8 cellular contexts compared by ENCODE assay signal in genomic region chr6:26596579-26597388, GRCh38. TPM values are rescaled to one million over a fixed set of nuclear protein-coding genes. Genes with fewer than 3 reads are reported as not detected.
DNase-seq lines count a peak whose midpoint lies in the region; ATAC-seq and TF ChIP-seq lines count a peak whose summit lies in the region.

Gene ABT1 (plus strand): TSS chr6:26596953. CDS start chr6:26596983, 30 bp downstream.

- peak; percentile 86 for TF ChIP-seq POLR2A in GM18951 (IDR thresholded peaks at IDR 0.05; ENCODE audit: extremely low read depth, insufficient read depth, insufficient read length)

- no peaks in the 10 kb centered on the region for H3K9me3 Mint-ChIP-seq in WTC11

- no peaks in the 10 kb centered on the region for H4K20me1 ChIP-seq in smooth muscle cell (ENCODE audit: low read depth)

- peak within 1 kb of the TSS; percentile 99 for H3K4me3 ChIP-seq in smooth muscle cell

- peaks cover 11% of the 10 kb centered on the region for H3K4me1 Mint-ChIP-seq in WTC11

- CTCF ChIA-PET in WTC11 (lab: Charles Lee): interaction anchor here (1.0 to 5.7 kb wide), 4 partner anchors 22 to 530 kb away, joined by 3 to 181 read pairs (median 36); no protein-coding TSS in a partner anchor

- ATAC-seq in HG03175 (IDR thresholded peaks at IDR 0.05; ENCODE audit: unreplicated experiment) (peak; percentile 82), WTC11 (peak; percentile 75)

- H3K27ac ChIP-seq in caudate nucleus (ENCODE audit: low read depth, low read length) (peak within 1 kb of the TSS; percentile 82), smooth muscle cell (ENCODE audit: low read depth) (peak within 1 kb of the TSS; percentile 77)

- H3K79me2 ChIP-seq in smooth muscle cell (ENCODE audit: low read depth): peaks cover 17% of the 10 kb centered on the region

- POLR2A ChIA-PET in WTC11 (lab: Charles Lee): interaction anchor here (1.3 kb wide), 1 partner anchor 536 kb away, joined by 4 read pairs; a partner anchor contains a TSS

- H2AFZ ChIP-seq in smooth muscle cell (ENCODE audit: low read depth): peak within 1 kb of the TSS; percentile 96

- H3K9ac ChIP-seq in smooth muscle cell (ENCODE audit: low read depth): peak within 1 kb of the TSS; percentile 96

- H3K27me3 Mint-ChIP-seq in WTC11 (ENCODE audit: low read depth): peaks cover 9% of the 10 kb centered on the region; the same call in 1 of the 2 replicates

- WGBS in smooth muscle cell (ENCODE audit: low lambda C conversion rate): under 1% methylated on average over 51 of the region's 51 CpGs

- no peaks in the 10 kb centered on the region for H3F3A ChIP-seq in smooth muscle cell (ENCODE audit: low read depth)

- H3K4me2 ChIP-seq in smooth muscle cell: peak within 1 kb of the TSS; percentile 100

- in situ Hi-C loops in GM18951 (cut with MboI; ENCODE audit: low sequenced_read_pairs, unreplicated experiment): no loop called here

- peaks cover 14% of the 10 kb centered on the region for H3K36me3 Mint-ChIP-seq in WTC11

- TF ChIP-seq CTCF in WTC11 (IDR thresholded peaks at IDR 0.05): no peak
- no peak for TF ChIP-seq CTCF in smooth muscle cell (IDR thresholded peaks at IDR 0.05; ENCODE audit: borderline replicate concordance, insufficient read depth, poor library complexity, severe bottlenecking)

- no peaks in the 10 kb centered on the region for H3K36me3 ChIP-seq in smooth muscle cell (ENCODE audit: low read depth)

- H3K9me3 ChIP-seq in smooth muscle cell (replicated peaks; ENCODE audit: low read depth): no peaks in the 10 kb centered on the region

- H3K4me3 Mint-ChIP-seq in WTC11: no peak within 1 kb of the TSS

- DNase-seq in AG08395 (ENCODE audit: low spot score) (peak; percentile 98), NCI-H226 (peak; percentile 96), WTC11 (ENCODE audit: low spot score) (peak; percentile 99), caudate nucleus (lab: John Stamatoyannopoulos, UW) (peak; percentile 67 to 99 (median 96)), iPS-NIHi7 (ENCODE audit: extremely low spot score) (peak; percentile 96), smooth muscle cell (lab: John Stamatoyannopoulos, UW; ENCODE audit: unreplicated experiment) (peak; percentile 89)

- H3K4me1 ChIP-seq in smooth muscle cell (ENCODE audit: low read depth): peaks cover 8% of the 10 kb centered on the region

- no peaks in the 10 kb centered on the region for H3K27me3 ChIP-seq in smooth muscle cell (ENCODE audit: low read depth)

- H3K27ac Mint-ChIP-seq in WTC11: no peak within 1 kb of the TSS

TF ChIP-seq in WTC11, 78 proteins besides CTCF, POLR2A, EP300 and RAD21 (continues in another document):
- TF ChIP-seq ETV6 (CRISPR knock-in tag; IDR thresholded peaks at IDR 0.05): peak; percentile 100
- peak; percentile 88; the same call in 1 of the 2 replicates for TF ChIP-seq FOXP4 (CRISPR knock-in tag; IDR thresholded peaks at IDR 0.05)
- peak; percentile 85 for TF ChIP-seq NFE2L1 (CRISPR knock-in tag; IDR thresholded peaks at IDR 0.05)
- peak; percentile 90 for TF ChIP-seq ZNF232 (CRISPR knock-in tag; IDR thresholded peaks at IDR 0.05)
- TF ChIP-seq GABPB1 (CRISPR knock-in tag; IDR thresholded peaks at IDR 0.05): peak; percentile 89
- peak; percentile 89 for TF ChIP-seq MAX (CRISPR knock-in tag; IDR thresholded peaks at IDR 0.05)
- no peak for TF ChIP-seq JAZF1 (CRISPR knock-in tag; IDR thresholded peaks at IDR 0.05)
- TF ChIP-seq GTF2I (CRISPR knock-in tag; conservative IDR thresholded peaks at IDR 0.05): no peak
- TF ChIP-seq ZNF121 (CRISPR knock-in tag; IDR thresholded peaks at IDR 0.05): peak; percentile 100
- TF ChIP-seq SMAD4 (CRISPR knock-in tag; IDR thresholded peaks at IDR 0.05): no peak
- no peak for TF ChIP-seq NR3C1 (CRISPR knock-in tag; conservative IDR thresholded peaks at IDR 0.05; ENCODE audit: low read depth)
- peak; percentile 99 for TF ChIP-seq SP1 (CRISPR knock-in tag; conservative IDR thresholded peaks at IDR 0.05)
- no peak for TF ChIP-seq MXD4 (CRISPR knock-in tag; IDR thresholded peaks at IDR 0.05; ENCODE audit: borderline replicate concordance)
- TF ChIP-seq FOXK1 (CRISPR knock-in tag; IDR thresholded peaks at IDR 0.05): peak; percentile 100
- peak; percentile 69; the same call in 1 of the 2 replicates for TF ChIP-seq SMAD3 (CRISPR knock-in tag; IDR thresholded peaks at IDR 0.05; ENCODE audit: borderline replicate concordance)
- no peak for TF ChIP-seq NR1H2 (CRISPR knock-in tag; IDR thresholded peaks at IDR 0.05)
- peak; percentile 79; the same call in 1 of the 2 replicates for TF ChIP-seq ARID4B (CRISPR knock-in tag; IDR thresholded peaks at IDR 0.05; ENCODE audit: borderline replicate concordance)
- peak; percentile 86; the same call in 1 of the 2 replicates for TF ChIP-seq HMGXB4 (CRISPR knock-in tag; IDR thresholded peaks at IDR 0.05)
- no peak for TF ChIP-seq TCF7 (CRISPR knock-in tag; IDR thresholded peaks at IDR 0.05; ENCODE audit: low read depth)
- peak; percentile 93 for TF ChIP-seq TEAD1 (CRISPR knock-in tag; IDR thresholded peaks at IDR 0.05)
- no peak for TF ChIP-seq RELA (CRISPR knock-in tag; IDR thresholded peaks at IDR 0.05; ENCODE audit: borderline replicate concordance)
- TF ChIP-seq ZNF423 (CRISPR knock-in tag; IDR thresholded peaks at IDR 0.05): no peak

RNA-seq across cellular contexts. Expression of gene ABT1, which starts in this region (rescaled TPM):
- 21.0 to 22.1 TPM (median 21.6 TPM) in 3 replicates for total RNA-seq in WTC11 (2021)
- total RNA-seq in smooth muscle cell: 22.8 and 23.7 TPM in 2 replicates
- polyA plus RNA-seq in smooth muscle cell: 34.9 and 40.2 TPM in 2 replicates

Comparison
In these comparisons a context has a peak if more than half of its experiments do, and no peak if none do; other contexts are left out.
1. Peak in every context shown above with its lines: DNase-seq, ATAC-seq, H3K4me3 ChIP-seq and H3K27ac ChIP-seq.